ENCODE assay signal across 12 cellular contexts in genomic region chr12:26338574-26339572, GRCh38.
A peak's percentile ranks its signal among the peaks of the same experiment; 100 is the strongest.
DNase-seq lines count a peak whose midpoint lies in the region; ATAC-seq and TF ChIP-seq lines count a peak whose summit lies in the region.
"Had no signal": no experiment of that assay in that cellular context is flagged by ENCODE, and none has a peak within 500 bp of the region (broad histone marks: within the 10 kb centered on the region; RNA-seq: fewer than 3 reads in every experiment).

No MANE protein-coding gene starts in this region.

- WGBS in endodermal cell (ENCODE audit: insufficient coverage in 1 of 2, insufficient read length in 1 of 2), 2 experiments = 85 to 89% methylated on average over 8 to 9 of the region's 11 CpGs

- no peak for TF ChIP-seq CTCF in endodermal cell (conservative IDR thresholded peaks at IDR 0.05)

- no peak overlapping the region for H3K4me3 ChIP-seq in endodermal cell (ENCODE audit: low read length)

- no peaks in the 10 kb centered on the region for H3K36me3 Mint-ChIP-seq in endodermal cell (ENCODE audit: low read depth)
- peaks cover 11% of the 10 kb centered on the region for H3K36me3 Mint-ChIP-seq in activated T-helper 2 cell treated with anti-CD3 and anti-CD28 coated beads, Interferon-gamma antibody, Interleukin-2, Interleukin-4, amounts not matched to agents 10 μg/mL and 5 μg/mL and 100 μg/mL, durations not matched to agents 14 hours and 24 hours and 36 hours (ENCODE audit: low read depth)
- peaks cover 51% of the 10 kb centered on the region for H3K36me3 Mint-ChIP-seq in activated T-helper 17 cell treated with anti-CD3 and anti-CD28 coated beads, Interleukin-2, amount 50 U/mL, for 72 hours (ENCODE audit: low read depth)

- H3K27me3 Mint-ChIP-seq in endodermal cell (ENCODE audit: insufficient read depth) = no peaks in the 10 kb centered on the region
- H3K27me3 Mint-ChIP-seq in activated T-helper 2 cell treated with anti-CD3 and anti-CD28 coated beads, Interferon-gamma antibody, Interleukin-2, Interleukin-4, amounts not matched to agents 10 μg/mL and 5 μg/mL and 100 μg/mL, durations not matched to agents 14 hours and 24 hours and 36 hours (ENCODE audit: low read depth) = no peaks in the 10 kb centered on the region
- H3K27me3 Mint-ChIP-seq in activated T-helper 17 cell treated with anti-CD3 and anti-CD28 coated beads, Interleukin-2, amount 50 U/mL, for 72 hours = no peaks in the 10 kb centered on the region
- H3K27me3 Mint-ChIP-seq: stimulated activated naive B cell treated with anti-CD40 and anti-IgM and Interleukin-4, amounts not matched to agents 10 μg/mL and 1 μg/mL and 100 μg/mL, for 72 hours had no signal

- no peak overlapping the region for H3K27ac Mint-ChIP-seq in endodermal cell
- H3K27ac Mint-ChIP-seq in activated T-helper 2 cell treated with anti-CD3 and anti-CD28 coated beads, Interferon-gamma antibody, Interleukin-2, Interleukin-4, amounts not matched to agents 10 μg/mL and 5 μg/mL and 100 μg/mL, durations not matched to agents 14 hours and 24 hours and 36 hours = no peak overlapping the region
- no peak overlapping the region for H3K27ac Mint-ChIP-seq in activated T-helper 17 cell treated with anti-CD3 and anti-CD28 coated beads, Interleukin-2, amount 50 U/mL, for 72 hours
- H3K27ac Mint-ChIP-seq: stimulated activated naive B cell treated with anti-CD40 and anti-IgM and Interleukin-4, amounts not matched to agents 10 μg/mL and 1 μg/mL and 100 μg/mL, for 72 hours had no signal

- H3K9me3 Mint-ChIP-seq in endodermal cell = no peaks in the 10 kb centered on the region
- H3K9me3 Mint-ChIP-seq in activated T-helper 2 cell treated with anti-CD3 and anti-CD28 coated beads, Interferon-gamma antibody, Interleukin-2, Interleukin-4, amounts not matched to agents 10 μg/mL and 5 μg/mL and 100 μg/mL, durations not matched to agents 14 hours and 24 hours and 36 hours = no peaks in the 10 kb centered on the region
- peaks cover 8% of the 10 kb centered on the region for H3K9me3 Mint-ChIP-seq in activated T-helper 17 cell treated with anti-CD3 and anti-CD28 coated beads, Interleukin-2, amount 50 U/mL, for 72 hours
- H3K9me3 Mint-ChIP-seq: stimulated activated naive B cell treated with anti-CD40 and anti-IgM and Interleukin-4, amounts not matched to agents 10 μg/mL and 1 μg/mL and 100 μg/mL, for 72 hours had no signal

- H3K4me1 ChIP-seq in endodermal cell (ENCODE audit: control insufficient read depth, insufficient read depth, low read length) = no peaks in the 10 kb centered on the region

- no peak overlapping the region for H3K4me3 Mint-ChIP-seq in endodermal cell
- no peak overlapping the region for H3K4me3 Mint-ChIP-seq in activated T-helper 2 cell treated with anti-CD3 and anti-CD28 coated beads, Interferon-gamma antibody, Interleukin-2, Interleukin-4, amounts not matched to agents 10 μg/mL and 5 μg/mL and 100 μg/mL, durations not matched to agents 14 hours and 24 hours and 36 hours (ENCODE audit: low read depth)
- no peak overlapping the region for H3K4me3 Mint-ChIP-seq in activated T-helper 17 cell treated with anti-CD3 and anti-CD28 coated beads, Interleukin-2, amount 50 U/mL, for 72 hours
- H3K4me3 Mint-ChIP-seq: stimulated activated naive B cell treated with anti-CD40 and anti-IgM and Interleukin-4, amounts not matched to agents 10 μg/mL and 1 μg/mL and 100 μg/mL, for 72 hours had no signal

- no peaks in the 10 kb centered on the region for H3K36me3 ChIP-seq in endodermal cell (ENCODE audit: control insufficient read depth, insufficient read depth, low read length)

- DNase-seq in AG08396 (ENCODE audit: low spot score) (peak; percentile 48), NCI-H226 (peak; percentile 39), endodermal cell (no peak), middle frontal gyrus (ENCODE audit: extremely low spot score, low spot score) (peak; percentile 54)
- DNase-seq in stimulated activated CD4-positive, alpha-beta T cell treated with anti-CD3 and anti-CD28 coated beads, Interleukin-4, amount 100 ng/mL, for 24 hours = no peak
- DNase-seq in activated T-helper 2 cell treated with anti-CD3 and anti-CD28 coated beads, Interferon-gamma antibody, Interleukin-2, Interleukin-4, amounts not matched to agents 10 μg/mL and 5 μg/mL and 100 μg/mL, durations not matched to agents 14 hours and 24 hours and 36 hours (ENCODE audit: low spot score) = no peak
- DNase-seq: Kasumi-1; NK-92 treated with Interleukin-12 subunit alpha and Interleukin-12 subunit beta, amount 100 ng/mL, for 24 hours; stimulated activated naive B cell treated with anti-CD40 and anti-IgM and Interleukin-4, amounts not matched to agents 10 μg/mL and 1 μg/mL and 100 μg/mL, for 72 hours; T-helper 9 cell had no signal

- no peaks in the 10 kb centered on the region for H3K27me3 ChIP-seq in endodermal cell (ENCODE audit: control insufficient read depth, insufficient read depth, low read length, poor library complexity, severe bottlenecking)

- H3K4me1 Mint-ChIP-seq in endodermal cell = peaks cover 10% of the 10 kb centered on the region
- H3K4me1 Mint-ChIP-seq in activated T-helper 2 cell treated with anti-CD3 and anti-CD28 coated beads, Interferon-gamma antibody, Interleukin-2, Interleukin-4, amounts not matched to agents 10 μg/mL and 5 μg/mL and 100 μg/mL, durations not matched to agents 14 hours and 24 hours and 36 hours (ENCODE audit: low read depth) = peaks cover 12% of the 10 kb centered on the region
- peaks cover 3% of the 10 kb centered on the region for H3K4me1 Mint-ChIP-seq in activated T-helper 17 cell treated with anti-CD3 and anti-CD28 coated beads, Interleukin-2, amount 50 U/mL, for 72 hours

- ATAC-seq in GM19328 (IDR thresholded peaks at IDR 0.05; ENCODE audit: unreplicated experiment) = no peak
- no peak for ATAC-seq in activated T-helper 17 cell treated with anti-CD3 and anti-CD28 coated beads, Interleukin-2, amount 50 U/mL, for 72 hours (replicated peaks)
- ATAC-seq: stimulated activated naive B cell treated with anti-CD40 and anti-IgM and Interleukin-4, amounts not matched to agents 10 μg/mL and 1 μg/mL and 100 μg/mL, for 72 hours had no signal

- H3K27ac ChIP-seq in endodermal cell (ENCODE audit: low read depth, low read length) = peak overlapping the region; percentile 12

- no peaks in the 10 kb centered on the region for H3K9me3 ChIP-seq in endodermal cell (ENCODE audit: control insufficient read depth, low read length)

- intact Hi-C loops in activated T-helper 2 cell treated with anti-CD3 and anti-CD28 coated beads, Interferon-gamma antibody, Interleukin-2, Interleukin-4, amounts not matched to agents 10 μg/mL and 5 μg/mL and 100 μg/mL, durations not matched to agents 14 hours and 24 hours and 36 hours (cut with micrococcal nuclease) = no loop called here

- no peak overlapping the region for H3K9ac ChIP-seq in endodermal cell (ENCODE audit: extremely low read depth, low read length, poor library complexity, severe bottlenecking)

Comparison
In these comparisons a context has a peak if more than half of its experiments do, and no peak if none do; other contexts are left out.
1. DNase-seq: peak in AG08396 (single experiment), NCI-H226 (single experiment) and middle frontal gyrus (single experiment); none in endodermal cell (single experiment), stimulated activated CD4-positive, alpha-beta T cell treated with anti-CD3 and anti-CD28 coated beads, Interleukin-4, amount 100 ng/mL, for 24 hours (single experiment) and activated T-helper 2 cell treated with anti-CD3 and anti-CD28 coated beads, Interferon-gamma antibody, Interleukin-2, Interleukin-4, amounts not matched to agents 10 μg/mL and 5 μg/mL and 100 μg/mL, durations not matched to agents 14 hours and 24 hours and 36 hours (single experiment).